ENCODE assay signal across 30 cellular contexts in the genomic region with DNA sequence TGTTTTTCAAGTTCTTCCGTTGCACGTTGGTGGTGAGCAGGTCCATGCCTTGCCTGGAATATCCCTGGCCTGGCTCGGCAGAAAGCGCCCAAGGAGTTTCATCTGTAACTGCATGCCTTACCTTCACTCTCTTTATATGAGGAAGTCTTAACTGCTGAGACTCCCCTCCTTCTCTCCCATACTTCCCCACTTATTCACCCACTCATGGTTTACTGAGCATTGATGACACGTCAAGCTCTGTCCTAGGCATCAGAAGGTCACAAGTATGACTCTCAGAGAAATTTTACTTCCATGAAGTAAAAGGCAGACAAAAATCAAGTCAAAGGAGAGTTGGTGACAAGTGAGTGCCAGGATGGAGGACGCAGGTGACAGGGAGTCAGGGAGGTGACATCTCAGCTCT.
"Had no signal": no experiment of that assay in that cellular context is flagged by ENCODE, and none has a peak within 500 bp of the region (broad histone marks: within the 10 kb centered on the region; RNA-seq: fewer than 3 reads in every experiment).

No MANE protein-coding gene starts in this region.

- H3K4me3 ChIP-seq: ascending aorta, esophagus muscularis mucosa, gastroesophageal sphincter, heart right ventricle had no signal

- H3K27me3 ChIP-seq: ascending aorta, esophagus muscularis mucosa, foreskin keratinocyte, gastroesophageal sphincter, heart right ventricle had no signal

- ATAC-seq: activated CD4-positive, CD25-positive, alpha-beta regulatory T cell treated with anti-CD3 and anti-CD28 coated beads, Interleukin-2, amount 50 U/mL, for 24 hours; activated naive CD4-positive, alpha-beta T cell treated with anti-CD3 and anti-CD28 coated beads, Interleukin-2, amount 50 U/mL, for 72 hours; activated T-cell treated with anti-CD3 and anti-CD28 coated beads, Interleukin-2, amount 50 U/mL, for 72 hours; effector memory CD8-positive, alpha-beta T cell; foreskin keratinocyte; gastroesophageal sphincter; heart right ventricle; T-helper 17 cell had no signal

- H3K27ac ChIP-seq: ascending aorta, esophagus muscularis mucosa, foreskin keratinocyte, gastroesophageal sphincter, heart right ventricle, WERI-Rb-1 had no signal

- H3K4me1 ChIP-seq: ascending aorta, foreskin keratinocyte had no signal

- FAIRE-seq: bronchial epithelial cell, colon had no signal

- H3K36me3 ChIP-seq: ascending aorta had no signal

- H3K9me3 ChIP-seq: ascending aorta, esophagus muscularis mucosa, gastroesophageal sphincter, heart right ventricle had no signal

- DNase-seq: activated B cell treated with CpG ODN at 0.5 μM for 24 hours; activated CD4-positive, alpha-beta memory T cell treated with anti-CD3 and anti-CD28 coated beads, Interleukin-2, amount 10 ng/mL, durations not matched to agents 7 days and 5 days; activated CD4-positive, alpha-beta T cell treated with anti-CD3 and anti-CD28 coated beads, Interleukin-2, amount 10 ng/mL, durations not matched to agents 24 days and 14 days; activated CD4-positive, alpha-beta T cell treated with anti-CD3 and anti-CD28 coated beads, Interleukin-2, amount 50 U/mL, for 4 hours; activated CD8-positive, alpha-beta memory T cell treated with anti-CD3 and anti-CD28 coated beads, Interleukin-2, amount 50 U/mL, for 48 hours; activated gamma-delta T cell; activated naive CD4-positive, alpha-beta T cell; activated naive CD4-positive, alpha-beta T cell treated with anti-CD3 and anti-CD28 coated beads, Interleukin-2, amount 10 ng/mL, durations not matched to agents 7 days and 5 days; activated naive CD8-positive, alpha-beta T cell treated with anti-CD3 and anti-CD28 coated beads, Interleukin-2, amount 10 ng/mL, durations not matched to agents 7 days and 5 days; activated T-cell treated with anti-CD3 and anti-CD28 coated beads for 4 hours; activated T-cell treated with anti-CD3 and anti-CD28 coated beads, Interleukin-2, amount 50 U/mL, for 24 hours; activated T-cell treated with anti-CD3 and anti-CD28 coated beads, Interleukin-2, amount 50 U/mL, for 72 hours; cortex of kidney; dermis blood vessel endothelial cell; effector CD4-positive, alpha-beta T cell; effector memory CD8-positive, alpha-beta T cell; erythroblast; foreskin keratinocyte; heart right ventricle; T-helper 1 cell; T-helper 17 cell; T1000; WERI-Rb-1 had no signal
